Comparison of ENCODE assay signal across 8 cellular contexts in genomic region chr17:44065668-44066203, GRCh38. TPM values are rescaled to one million over a fixed set of nuclear protein-coding genes. Genes with fewer than 3 reads are reported as not detected.
DNase-seq lines count a peak whose midpoint lies in the region; ATAC-seq and TF ChIP-seq lines count a peak whose summit lies in the region.

No MANE protein-coding gene starts in this region.

- H3K36me3 ChIP-seq in DND-41 (ENCODE audit: insufficient read depth, low read length) (peaks cover 34% of the 10 kb centered on the region), PC-9 (ENCODE audit: low read depth) (peaks cover 18% of the 10 kb centered on the region), mucosa of stomach (ENCODE audit: control insufficient read depth, insufficient read depth, low read length) (peaks cover 3% of the 10 kb centered on the region)

- H3K79me2 ChIP-seq in DND-41 (ENCODE audit: insufficient read depth, low read length) (peaks cover 68% of the 10 kb centered on the region), PC-9 (ENCODE audit: low read depth) (peaks cover 61% of the 10 kb centered on the region)

- ATAC-seq in DND-41 (ENCODE audit: insufficient read depth, low read depth) (peak; percentile 1; the same call in 2 of the 3 replicates), GM19452 (IDR thresholded peaks at IDR 0.05; ENCODE audit: unreplicated experiment) (no peak)

- DNase-seq in DND-41 (no peak), PC-9 (no peak), choroid plexus epithelial cell (ENCODE audit: low read depth) (peak; percentile 24), GF-D8 (lab: John Stamatoyannopoulos, UW) (no peak), HK-2 (ENCODE audit: unreplicated experiment) (no peak), superior temporal gyrus (ENCODE audit: extremely low spot score) (no peak)

- no peak for TF ChIP-seq CTCF in DND-41 (IDR thresholded peaks at IDR 0.05; ENCODE audit: borderline replicate concordance, extremely low read depth, low read length, poor library complexity, severe bottlenecking)
- no peak for TF ChIP-seq CTCF in PC-9 (conservative IDR thresholded peaks at IDR 0.05)
- no peak for TF ChIP-seq CTCF in choroid plexus epithelial cell (conservative IDR thresholded peaks at IDR 0.05; ENCODE audit: low read depth, low read length)

- H3K9me2 ChIP-seq in PC-9 (ENCODE audit: insufficient read depth), result no peaks in the 10 kb centered on the region

- POLR2A ChIA-PET in PC-9 (lab: Charles Lee; ENCODE audit: unreplicated experiment), result interaction anchor here (0.5 to 0.6 kb wide), 4 partner anchors 12 to 226 kb away, joined by 4 to 17 read pairs (median 7); no protein-coding TSS in a partner anchor

- H3K27ac ChIP-seq in DND-41 (ENCODE audit: low read length), result peak overlapping the region; percentile 93
- H3K27ac ChIP-seq in PC-9, result peak overlapping the region; percentile 87

- intact Hi-C loops in PC-9 (cut with micrococcal nuclease; ENCODE audit: unreplicated experiment), result loop anchor here (1.0 kb wide), 1 partner anchor 76 kb away; the partner anchor contains the start of gene HROB

- H2AFZ ChIP-seq in DND-41 (ENCODE audit: low read depth, low read length) (peak overlapping the region; percentile 76), PC-9 (peak overlapping the region; percentile 76)

- BruUV-seq in PC-9 (replicated peaks; lab: Mats Ljungman, UMichigan), result no TSS peak

- CTCF ChIA-PET in PC-9 (lab: Charles Lee), result interaction anchor here (0.6 to 1.0 kb wide), 3 partner anchors 22 to 225 kb away, joined by 3 to 8 read pairs (median 6); no protein-coding TSS in a partner anchor

- H3K9me3 ChIP-seq in DND-41 (ENCODE audit: insufficient read depth, low read length, severe bottlenecking) (no peaks in the 10 kb centered on the region), PC-9 (ENCODE audit: insufficient read depth, low read depth) (no peaks in the 10 kb centered on the region), mucosa of stomach (ENCODE audit: control insufficient read depth, low read length) (no peaks in the 10 kb centered on the region)

- H3K27me3 ChIP-seq in DND-41 (ENCODE audit: insufficient read depth, low read length, poor library complexity) (no peaks in the 10 kb centered on the region), PC-9 (ENCODE audit: insufficient read depth, low read depth) (no peaks in the 10 kb centered on the region), mucosa of stomach (ENCODE audit: control insufficient read depth, insufficient read depth, low read length) (no peaks in the 10 kb centered on the region)

- peak overlapping the region; percentile 68 to 89 for H3K4me3 ChIP-seq in DND-41 (ENCODE audit: low read depth in 1 of 2, low read length in 2 of 2)
- peak overlapping the region; percentile 91 for H3K4me3 ChIP-seq in PC-9
- H3K4me3 ChIP-seq in choroid plexus epithelial cell (ENCODE audit: low read depth, low read length), result peak overlapping the region; percentile 80
- H3K4me3 ChIP-seq in mucosa of stomach (ENCODE audit: low read length), result peak overlapping the region; percentile 97

- peaks cover 63% of the 10 kb centered on the region for H3F3A ChIP-seq in PC-9 (ENCODE audit: insufficient read depth, low read depth)

- H3K4me1 ChIP-seq in DND-41 (ENCODE audit: insufficient read depth, low read length) (peaks cover 48% of the 10 kb centered on the region), PC-9 (replicated peaks; ENCODE audit: insufficient read depth) (peaks cover 33% of the 10 kb centered on the region), mucosa of stomach (ENCODE audit: control insufficient read depth, insufficient read depth, low read length) (peaks cover 18% of the 10 kb centered on the region)

- H3K4me2 ChIP-seq in DND-41 (ENCODE audit: insufficient read depth, low read length) (peak overlapping the region; percentile 78), PC-9 (peak overlapping the region; percentile 74)

- H4K20me1 ChIP-seq in DND-41 (ENCODE audit: insufficient read depth, low read length) (peaks cover 34% of the 10 kb centered on the region; the same call in 1 of the 2 replicates), PC-9 (ENCODE audit: insufficient read depth) (peaks cover 32% of the 10 kb centered on the region)

- H3K9ac ChIP-seq in DND-41 (ENCODE audit: low read depth, low read length) (peak overlapping the region; percentile 93), mucosa of stomach (ENCODE audit: low read length) (peak overlapping the region; percentile 91)

RNA-seq across cellular contexts. Expression of gene LSM12, which starts 0.7 kb away (rescaled TPM):
- total RNA-seq in PC-9 (2021), result 60.9 and 62.7 TPM in 2 replicates

RNA-seq across cellular contexts. Expression of gene G6PC3, which starts 4.8 kb away (rescaled TPM):
- total RNA-seq in PC-9 (2021), result 69.3 and 70.9 TPM in 2 replicates

RNA-seq across cellular contexts. Expression of gene TMEM101, which starts 51.0 kb away (rescaled TPM):
- 33.5 and 42.6 TPM in 2 replicates for total RNA-seq in PC-9 (2021)

RNA-seq across cellular contexts. Expression of gene HDAC5, which starts 57.7 kb away (rescaled TPM):
- 24.0 and 40.5 TPM in 2 replicates for total RNA-seq in PC-9 (2021)
